ENCODE assay signal across 28 cellular contexts in the genomic region with DNA sequence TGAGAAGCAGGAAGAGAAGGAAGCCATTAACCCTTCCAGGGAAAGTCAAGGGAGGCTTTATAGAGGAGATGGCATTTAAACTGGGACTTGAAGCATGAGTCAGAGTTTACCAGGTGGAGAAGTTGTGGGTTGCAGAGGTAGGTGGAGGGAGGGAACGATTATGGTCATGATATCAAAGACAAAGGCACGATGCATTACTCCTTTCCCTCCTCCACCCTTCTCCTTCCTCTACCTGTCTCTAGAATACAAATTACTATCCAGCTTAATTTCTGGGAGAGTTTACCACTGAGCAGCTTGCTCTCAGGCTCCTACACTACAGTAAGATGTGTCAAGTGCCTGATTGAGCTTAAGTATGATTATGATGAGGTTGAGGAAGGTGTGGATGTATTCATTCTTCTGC.
"Had no signal": no experiment of that assay in that cellular context is flagged by ENCODE, and none has a peak within 500 bp of the region (broad histone marks: within the 10 kb centered on the region; RNA-seq: fewer than 3 reads in every experiment).

No MANE protein-coding gene starts in this region.

- H3K27me3 Mint-ChIP-seq: effector memory CD8-positive, alpha-beta T cell; naive B cell had no signal

- H3K4me3 ChIP-seq: coronary artery, dorsolateral prefrontal cortex, esophagus squamous epithelium, gastrocnemius medialis, heart left ventricle, hepatocyte, left lung, lower lobe of right lung, mucosa of descending colon had no signal

- H3K9me3 Mint-ChIP-seq: endodermal cell, mesothelial cell of epicardium had no signal

- H3K27ac ChIP-seq: coronary artery, dorsolateral prefrontal cortex, epithelial cell of prostate, esophagus squamous epithelium, gastrocnemius medialis, heart left ventricle, hepatocyte, left lung, lower lobe of right lung had no signal

- DNase-seq: dermis blood vessel endothelial cell; dorsolateral prefrontal cortex; effector CD4-positive, alpha-beta T cell; effector memory CD8-positive, alpha-beta T cell; endodermal cell; erythroblast; esophagus squamous epithelium; foreskin fibroblast; foreskin melanocyte; gastrocnemius medialis; glutamatergic neuron; heart left ventricle; immature natural killer cell; left cardiac atrium; left lung; left ventricle myocardium superior; lower lobe of right lung; mesenchymal stem cell; mucosa of descending colon; naive B cell had no signal

- H3K4me2 ChIP-seq: hepatocyte had no signal

- ATAC-seq: effector memory CD8-positive, alpha-beta T cell; esophagus mucosa; gastrocnemius medialis; heart left ventricle; left cardiac atrium; left lung; left ventricle myocardium superior; lower lobe of right lung; mucosa of descending colon had no signal

- H3K4me3 Mint-ChIP-seq: effector memory CD8-positive, alpha-beta T cell; endodermal cell; immature natural killer cell; mesothelial cell of epicardium had no signal

- H3K36me3 Mint-ChIP-seq: immature natural killer cell, mesothelial cell of epicardium, naive B cell had no signal

- H3K79me2 ChIP-seq: hepatocyte had no signal

- H2AFZ ChIP-seq: hepatocyte had no signal

- H3K27ac Mint-ChIP-seq: effector memory CD8-positive, alpha-beta T cell; endodermal cell; immature natural killer cell; mesothelial cell of epicardium had no signal

- H3K36me3 ChIP-seq: esophagus squamous epithelium, gastrocnemius medialis, heart left ventricle, left lung, lower lobe of right lung had no signal

- H3K27me3 ChIP-seq: dorsolateral prefrontal cortex, esophagus squamous epithelium, gastrocnemius medialis, heart left ventricle, hepatocyte, left lung had no signal

- H3K9me3 ChIP-seq: esophagus squamous epithelium, gastrocnemius medialis, heart left ventricle, lower lobe of right lung had no signal

- H3K4me1 Mint-ChIP-seq: endodermal cell, immature natural killer cell, naive B cell had no signal

- H3K4me1 ChIP-seq: esophagus squamous epithelium, gastrocnemius medialis, heart left ventricle, left lung, lower lobe of right lung had no signal

- FAIRE-seq: colon, endometrium, keratinocyte had no signal
